21 cellular contexts compared by ENCODE assay signal in the genomic region with DNA sequence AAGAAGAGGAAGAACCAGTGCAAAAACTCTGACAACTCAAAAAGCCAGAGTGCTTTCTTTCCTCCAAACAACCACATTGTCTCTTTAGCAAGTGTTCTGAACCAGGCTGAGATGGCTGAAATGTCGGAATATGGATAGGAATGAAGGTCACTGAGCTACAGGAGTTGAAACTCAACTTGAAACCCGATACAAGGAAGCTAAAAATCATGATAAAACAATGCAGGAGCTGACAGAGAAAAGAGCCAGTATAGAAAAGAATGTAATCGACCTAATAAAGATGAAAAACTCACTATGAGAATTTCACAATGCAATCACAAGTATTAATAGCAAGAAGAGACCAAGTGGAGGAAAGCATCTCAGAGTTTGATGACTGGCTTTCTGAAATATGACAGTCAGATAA.
"Had no signal": no experiment of that assay in that cellular context is flagged by ENCODE, and none has a peak within 500 bp of the region (broad histone marks: within the 10 kb centered on the region; RNA-seq: fewer than 3 reads in every experiment).

No MANE protein-coding gene starts in this region.

- DNase-seq: activated B cell treated with CpG ODN at 0.5 μM for 24 hours; activated CD8-positive, alpha-beta memory T cell treated with anti-CD3 and anti-CD28 coated beads, Interleukin-2, amount 10 ng/mL, durations not matched to agents 7 days and 5 days; activated CD8-positive, alpha-beta T cell treated with anti-CD3 and anti-CD28 coated beads, Interleukin-2, amount 10 ng/mL, durations not matched to agents 7 days and 5 days; activated effector memory CD4-positive, alpha-beta T cell treated with anti-CD3 and anti-CD28 coated beads, Interleukin-2, amount 50 U/mL, for 16 hours; activated naive CD4-positive, alpha-beta T cell treated with anti-CD3 and anti-CD28 coated beads for 36 hours; amygdala; central memory CD4-positive, alpha-beta T cell; gastrocnemius medialis; glutamatergic neuron; islet precursor cell; left ventricle myocardium inferior; mesendoderm; retina; stimulated activated CD4-positive, alpha-beta T cell treated with anti-CD3 and anti-CD28 coated beads, Interleukin-12 subunit alpha, Interleukin-12 subunit beta, amount 100 ng/mL, for 4 hours; stimulated activated CD4-positive, alpha-beta T cell treated with anti-CD3 and anti-CD28 coated beads, Interleukin-4, amount 100 ng/mL, for 1 hour; trophoblast cell had no signal

- H3K9me3 Mint-ChIP-seq: dendritic cell treated with granulocyte-macrophage colony-stimulating factor and Interleukin-4, amounts not matched to agents 40 ng/mL and 50 ng/mL, for 4 days; nephron had no signal

- H3K4me3 Mint-ChIP-seq: activated B cell treated with CpG ODN at 0.5 μM for 24 hours; activated CD8-positive, alpha-beta memory T cell treated with anti-CD3 and anti-CD28 coated beads, Interleukin-2, amount 10 ng/mL, durations not matched to agents 7 days and 5 days; activated CD8-positive, alpha-beta T cell treated with anti-CD3 and anti-CD28 coated beads, Interleukin-2, amount 10 ng/mL, durations not matched to agents 7 days and 5 days; activated naive CD4-positive, alpha-beta T cell treated with anti-CD3 and anti-CD28 coated beads for 36 hours; dendritic cell treated with granulocyte-macrophage colony-stimulating factor and Interleukin-4, amounts not matched to agents 40 ng/mL and 50 ng/mL, for 4 days; nephron; stimulated activated naive CD8-positive, alpha-beta T cell treated with anti-CD3 and anti-CD28 coated beads, Interleukin-15, Interleukin-2, amounts not matched to agents 100 ng/mL and 50 ng/mL, for 24 hours; T-helper 2 cell treated with Interferon-gamma antibody and Interleukin-4, amounts not matched to agents 5 μg/mL and 100 μg/mL, for 36 hours had no signal

- H3K27ac Mint-ChIP-seq: activated B cell treated with CpG ODN at 0.5 μM for 24 hours; activated CD8-positive, alpha-beta memory T cell treated with anti-CD3 and anti-CD28 coated beads, Interleukin-2, amount 10 ng/mL, durations not matched to agents 7 days and 5 days; activated CD8-positive, alpha-beta T cell treated with anti-CD3 and anti-CD28 coated beads, Interleukin-2, amount 10 ng/mL, durations not matched to agents 7 days and 5 days; activated naive CD4-positive, alpha-beta T cell treated with anti-CD3 and anti-CD28 coated beads for 36 hours; dendritic cell treated with granulocyte-macrophage colony-stimulating factor and Interleukin-4, amounts not matched to agents 40 ng/mL and 50 ng/mL, for 4 days; nephron; stimulated activated naive CD8-positive, alpha-beta T cell treated with anti-CD3 and anti-CD28 coated beads, Interleukin-15, Interleukin-2, amounts not matched to agents 100 ng/mL and 50 ng/mL, for 24 hours; T-helper 2 cell treated with Interferon-gamma antibody and Interleukin-4, amounts not matched to agents 5 μg/mL and 100 μg/mL, for 36 hours had no signal

- H3K4me1 Mint-ChIP-seq: activated B cell treated with CpG ODN at 0.5 μM for 24 hours, nephron had no signal

- ATAC-seq: activated CD8-positive, alpha-beta memory T cell treated with anti-CD3 and anti-CD28 coated beads, Interleukin-2, amount 10 ng/mL, durations not matched to agents 7 days and 5 days; activated CD8-positive, alpha-beta T cell treated with anti-CD3 and anti-CD28 coated beads, Interleukin-2, amount 10 ng/mL, durations not matched to agents 7 days and 5 days; gastrocnemius medialis; sciatic nerve had no signal

- H3K27me3 Mint-ChIP-seq: activated B cell treated with CpG ODN at 0.5 μM for 24 hours; stimulated activated naive CD8-positive, alpha-beta T cell treated with anti-CD3 and anti-CD28 coated beads, Interleukin-15, Interleukin-2, amounts not matched to agents 100 ng/mL and 50 ng/mL, for 24 hours had no signal
